ENCODE assay signal across 17 cellular contexts in the genomic region with DNA sequence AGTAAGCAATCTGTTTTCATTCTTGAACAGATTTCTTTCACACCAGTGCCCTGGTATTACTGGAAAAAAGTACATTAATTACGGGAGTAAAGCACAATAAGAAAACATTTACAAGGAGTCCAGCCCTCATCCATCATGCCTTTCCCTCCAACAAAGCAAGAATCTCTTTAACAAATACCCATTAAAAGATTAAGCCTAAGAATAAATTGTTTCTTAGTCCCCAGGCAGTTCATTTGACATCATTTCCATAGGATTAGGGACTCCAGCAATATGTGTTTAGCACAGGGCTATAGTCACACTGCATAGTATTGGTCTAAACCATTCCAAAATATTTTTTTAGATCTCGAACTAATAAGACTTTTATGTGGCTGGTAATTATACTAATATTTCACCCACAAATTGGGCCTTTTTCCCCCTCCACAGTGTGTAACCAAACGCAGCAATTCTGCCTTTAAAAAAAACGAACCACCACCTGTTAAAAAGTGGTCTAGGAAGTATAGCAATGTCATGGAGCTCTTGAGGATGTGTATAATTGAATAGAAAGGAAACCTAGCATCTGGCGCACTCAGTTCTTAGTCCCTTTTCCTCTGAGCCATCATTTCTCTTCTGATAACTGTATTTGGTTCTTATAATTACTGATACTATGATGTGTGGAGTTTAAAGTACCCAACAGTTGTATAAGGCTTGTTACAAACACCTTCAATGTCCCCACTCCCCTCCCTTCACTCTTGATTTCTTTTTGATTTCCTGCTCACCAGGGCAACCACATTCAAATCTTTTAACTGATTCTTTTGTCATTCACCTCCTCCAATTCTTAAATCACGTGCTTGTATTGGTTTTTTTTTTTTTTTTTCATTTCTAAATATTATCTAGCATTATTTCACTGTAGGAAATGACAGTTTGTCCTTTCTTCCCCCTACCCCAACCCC.
DNase-seq lines count a peak whose midpoint lies in the region; ATAC-seq and TF ChIP-seq lines count a peak whose summit lies in the region.
"Had no signal": no experiment of that assay in that cellular context is flagged by ENCODE, and none has a peak within 500 bp of the region (broad histone marks: within the 10 kb centered on the region; RNA-seq: fewer than 3 reads in every experiment).

No MANE protein-coding gene starts in this region.

- peaks cover 2% of the 10 kb centered on the region for H3K9me3 Mint-ChIP-seq in neural progenitor cell
- H3K9me3 Mint-ChIP-seq: activated naive CD8-positive, alpha-beta T cell treated with anti-CD3 and anti-CD28 coated beads for 36 hours had no signal

- H4K20me1 ChIP-seq in DND-41 (ENCODE audit: insufficient read depth, low read length) (no peaks in the 10 kb centered on the region), neural progenitor cell (ENCODE audit: low read depth) (no peaks in the 10 kb centered on the region)

- ATAC-seq in DND-41 (ENCODE audit: insufficient read depth, low read depth) = peak; percentile 80
- ATAC-seq: activated CD8-positive, alpha-beta memory T cell treated with anti-CD3 and anti-CD28 coated beads, Interleukin-2, amount 10 ng/mL, durations not matched to agents 7 days and 5 days; HCT116; heart right ventricle had no signal

- H3K27me3 Mint-ChIP-seq in neural progenitor cell (ENCODE audit: insufficient read depth, low read depth) = no peaks in the 10 kb centered on the region
- H3K27me3 Mint-ChIP-seq: activated CD8-positive, alpha-beta memory T cell treated with anti-CD3 and anti-CD28 coated beads, Interleukin-2, amount 10 ng/mL, durations not matched to agents 7 days and 5 days; activated naive CD8-positive, alpha-beta T cell treated with anti-CD3 and anti-CD28 coated beads for 36 hours had no signal

- H3K4me1 ChIP-seq in DND-41 (ENCODE audit: insufficient read depth, low read length) (peaks cover 64% of the 10 kb centered on the region), SJCRH30 (peaks cover 13% of the 10 kb centered on the region), neural progenitor cell (peaks cover 31% of the 10 kb centered on the region), vagina (peaks cover 11% of the 10 kb centered on the region), ascending aorta (peaks cover 8 to 38% of the 10 kb centered on the region in 2 donors)

- H2AFZ ChIP-seq in DND-41 (ENCODE audit: low read depth, low read length) (no peak overlapping the region), neural progenitor cell (replicated peaks) (no peak overlapping the region)

- H3K9me3 ChIP-seq in DND-41 (ENCODE audit: insufficient read depth, low read length, severe bottlenecking) (no peaks in the 10 kb centered on the region), SJCRH30 (replicated peaks) (no peaks in the 10 kb centered on the region), neural progenitor cell (ENCODE audit: low read depth) (no peaks in the 10 kb centered on the region), vagina (no peaks in the 10 kb centered on the region), ascending aorta (no peaks in the 10 kb centered on the region)
- H3K9me3 ChIP-seq: heart right ventricle had no signal

- H3K79me2 ChIP-seq in DND-41 (ENCODE audit: insufficient read depth, low read length) = peaks cover 98% of the 10 kb centered on the region
- no peaks in the 10 kb centered on the region for H3K79me2 ChIP-seq in neural progenitor cell (ENCODE audit: low read depth)

- DNase-seq in DND-41 (peak; percentile 18), SJCRH30 (peak in 1 of 2 experiments; percentile 68), neural progenitor cell (ENCODE audit: low spot score) (peak; percentile 22), vagina (ENCODE audit: extremely low spot score in 2 of 2) (no peak), GM20000 (ENCODE audit: low spot score) (no peak), ascending aorta (ENCODE audit: low spot score in 2 of 2) (no peak)
- DNase-seq in Jurkat, Clone E6-1 (ENCODE audit: low read depth, low spot score) = peak; percentile 92
- no peak for DNase-seq in activated CD8-positive, alpha-beta memory T cell treated with anti-CD3 and anti-CD28 coated beads for 24 hours
- DNase-seq: activated CD4-positive, CD25-positive, alpha-beta regulatory T cell treated with anti-CD3 and anti-CD28 coated beads, Interleukin-2, amount 50 U/mL, for 72 hours; activated CD8-positive, alpha-beta memory T cell treated with anti-CD3 and anti-CD28 coated beads, Interleukin-2, amount 10 ng/mL, durations not matched to agents 7 days and 5 days; activated naive CD8-positive, alpha-beta T cell treated with anti-CD3 and anti-CD28 coated beads for 36 hours; heart right ventricle; NCI-H226; nucleus accumbens; retina; T1000 had no signal

- no peak for TF ChIP-seq POLR2A in vagina (IDR thresholded peaks at IDR 0.05)

- intact Hi-C loops in vagina (cut with DNase I) = no loop called here
- intact Hi-C loops in ascending aorta (cut with DNase I) = no loop called here

- peaks cover 11% of the 10 kb centered on the region for H3K36me3 Mint-ChIP-seq in neural progenitor cell

- H3K27ac ChIP-seq in DND-41 (ENCODE audit: low read length) (peak overlapping the region; percentile 71), SJCRH30 (peak overlapping the region; percentile 27), neural progenitor cell (peak overlapping the region; percentile 69), vagina (no peak overlapping the region), ascending aorta (peak overlapping the region in 1 of 2 donors; percentile 21)

- no peaks in the 10 kb centered on the region for H3K27me3 ChIP-seq in DND-41 (ENCODE audit: insufficient read depth, low read length, poor library complexity)
- H3K27me3 ChIP-seq in SJCRH30 = no peaks in the 10 kb centered on the region
- H3K27me3 ChIP-seq in neural progenitor cell = no peaks in the 10 kb centered on the region
- no peaks in the 10 kb centered on the region for H3K27me3 ChIP-seq in vagina
- no peaks in the 10 kb centered on the region for H3K27me3 ChIP-seq in ascending aorta
- H3K27me3 ChIP-seq: heart right ventricle had no signal

- no peak overlapping the region for H3K4me3 Mint-ChIP-seq in neural progenitor cell
- H3K4me3 Mint-ChIP-seq: activated CD8-positive, alpha-beta memory T cell treated with anti-CD3 and anti-CD28 coated beads, Interleukin-2, amount 10 ng/mL, durations not matched to agents 7 days and 5 days; activated naive CD8-positive, alpha-beta T cell treated with anti-CD3 and anti-CD28 coated beads for 36 hours had no signal

- no peak overlapping the region for H3K27ac Mint-ChIP-seq in neural progenitor cell
- H3K27ac Mint-ChIP-seq: activated CD8-positive, alpha-beta memory T cell treated with anti-CD3 and anti-CD28 coated beads, Interleukin-2, amount 10 ng/mL, durations not matched to agents 7 days and 5 days; activated naive CD8-positive, alpha-beta T cell treated with anti-CD3 and anti-CD28 coated beads for 36 hours had no signal

- no peak overlapping the region for H3K4me3 ChIP-seq in DND-41 (ENCODE audit: low read depth in 1 of 2, low read length in 2 of 2)
- no peak overlapping the region for H3K4me3 ChIP-seq in Jurkat, Clone E6-1 (ENCODE audit: low read length)
- H3K4me3 ChIP-seq in SJCRH30 = no peak overlapping the region
- H3K4me3 ChIP-seq in neural progenitor cell = no peak overlapping the region
- H3K4me3 ChIP-seq in vagina = no peak overlapping the region
- H3K4me3 ChIP-seq in ascending aorta = no peak overlapping the region
- H3K4me3 ChIP-seq: heart right ventricle had no signal

- H3K4me1 Mint-ChIP-seq in neural progenitor cell = peaks cover 13% of the 10 kb centered on the region

- H3F3A ChIP-seq in neural progenitor cell (ENCODE audit: low read depth) = peaks cover 12% of the 10 kb centered on the region

- TF ChIP-seq CTCF in DND-41 (IDR thresholded peaks at IDR 0.05; ENCODE audit: borderline replicate concordance, extremely low read depth, low read length, poor library complexity, severe bottlenecking) (no peak), neural progenitor cell (IDR thresholded peaks at IDR 0.05) (no peak), vagina (IDR thresholded peaks at IDR 0.05) (no peak), GM20000 (IDR thresholded peaks at IDR 0.05; ENCODE audit: extremely low read depth, missing control alignments) (no peak), ascending aorta (IDR thresholded peaks at IDR 0.05) (no peak)

- H3K9ac ChIP-seq in DND-41 (ENCODE audit: low read depth, low read length) = peak overlapping the region; percentile 18; the same call in 1 of the 2 replicates
- no peak overlapping the region for H3K9ac ChIP-seq in neural progenitor cell

- H3K36me3 ChIP-seq in DND-41 (ENCODE audit: insufficient read depth, low read length) (peaks cover 19% of the 10 kb centered on the region), SJCRH30 (no peaks in the 10 kb centered on the region), neural progenitor cell (no peaks in the 10 kb centered on the region), vagina (no peaks in the 10 kb centered on the region), ascending aorta (no peaks in the 10 kb centered on the region)

- H3K4me2 ChIP-seq in DND-41 (ENCODE audit: insufficient read depth, low read length) = peak overlapping the region; percentile 23; the same call in 1 of the 2 replicates
- H3K4me2 ChIP-seq in neural progenitor cell = peak overlapping the region; percentile 37

Comparison
In these comparisons a context has a peak if more than half of its experiments do, and no peak if none do; other contexts are left out.
1. DNase-seq: peak in DND-41 (single experiment), Jurkat, Clone E6-1 (single experiment) and neural progenitor cell (single experiment); none in vagina (0 of 2), GM20000 (single experiment), activated CD8-positive, alpha-beta memory T cell treated with anti-CD3 and anti-CD28 coated beads for 24 hours (single experiment) and ascending aorta (0 of 2).